2 cellular contexts compared by ENCODE assay signal in genomic region chr21:45612096-45613019, GRCh38.
TF ChIP-seq lines count a peak whose summit lies in the region.

No MANE protein-coding gene starts in this region.

TF ChIP-seq in HEK293, 187 proteins besides CTCF, POLR2A, EP300 and RAD21 (continued from another document):
- peak; percentile 63 for TF ChIP-seq ZNF600 (tag by site-specific recombination; IDR thresholded peaks at IDR 0.05)
- TF ChIP-seq ZNF24 (tag by site-specific recombination; IDR thresholded peaks at IDR 0.05): no peak

TF ChIP-seq in HepG2, 621 proteins besides CTCF, POLR2A, EP300 and RAD21 (continued from another document):
- TF ChIP-seq RORA (CRISPR knock-in tag; IDR thresholded peaks at IDR 0.05) (no peak), DNMT1 (CRISPR knock-in tag; IDR thresholded peaks at IDR 0.05) (no peak)
